In the genomic region with DNA sequence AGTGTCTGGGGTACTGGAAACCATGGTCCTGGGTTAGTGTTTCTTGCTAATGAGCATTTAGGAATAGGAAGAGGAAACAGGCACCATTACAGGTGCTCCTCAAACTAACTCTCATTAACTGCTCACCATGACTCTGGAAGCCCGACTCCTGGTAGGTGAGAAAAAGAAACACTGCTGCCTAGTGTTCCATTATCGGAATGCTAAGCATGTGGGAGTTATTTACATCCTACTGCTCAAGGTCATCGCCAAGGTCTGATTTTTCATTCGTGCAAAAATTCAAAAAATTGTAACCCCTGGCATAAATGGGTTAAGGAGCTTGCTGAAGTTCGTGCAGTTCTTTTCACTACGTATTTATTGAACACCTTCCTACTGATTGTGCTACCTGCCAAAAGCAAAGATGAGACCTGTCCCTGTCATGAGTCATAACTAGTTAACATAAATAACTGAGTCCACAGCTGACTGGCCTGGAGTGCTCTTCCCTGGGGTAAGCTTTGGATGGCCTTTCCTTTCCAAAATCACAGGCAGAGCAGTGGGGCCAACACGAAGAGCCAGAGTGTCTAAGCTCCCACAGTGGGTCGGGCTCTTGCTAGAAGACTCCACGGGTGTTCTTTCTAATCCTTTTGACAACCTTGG, we compare ENCODE assay signal across 2 cellular contexts.
TF ChIP-seq lines count a peak whose summit lies in the region.

No MANE protein-coding gene starts in this region.

TF ChIP-seq in GM23338, 12 proteins besides CTCF, POLR2A, EP300 and RAD21:
- TF ChIP-seq STAT1 (IDR thresholded peaks at IDR 0.05; ENCODE audit: unreplicated experiment) (no peak), ZNF114 (CRISPR knock-in tag; IDR thresholded peaks at IDR 0.05) (no peak), POLR2AphosphoS5 (IDR thresholded peaks at IDR 0.05; ENCODE audit: low read depth) (no peak), ZNF331 (CRISPR knock-in tag; IDR thresholded peaks at IDR 0.05; ENCODE audit: low read depth) (no peak), CREB1 (CRISPR knock-in tag; IDR thresholded peaks at IDR 0.05; ENCODE audit: low read depth) (no peak), EZH2phosphoT487 (IDR thresholded peaks at IDR 0.05; ENCODE audit: unreplicated experiment) (no peak)
- TF ChIP-seq, protein P1, sequence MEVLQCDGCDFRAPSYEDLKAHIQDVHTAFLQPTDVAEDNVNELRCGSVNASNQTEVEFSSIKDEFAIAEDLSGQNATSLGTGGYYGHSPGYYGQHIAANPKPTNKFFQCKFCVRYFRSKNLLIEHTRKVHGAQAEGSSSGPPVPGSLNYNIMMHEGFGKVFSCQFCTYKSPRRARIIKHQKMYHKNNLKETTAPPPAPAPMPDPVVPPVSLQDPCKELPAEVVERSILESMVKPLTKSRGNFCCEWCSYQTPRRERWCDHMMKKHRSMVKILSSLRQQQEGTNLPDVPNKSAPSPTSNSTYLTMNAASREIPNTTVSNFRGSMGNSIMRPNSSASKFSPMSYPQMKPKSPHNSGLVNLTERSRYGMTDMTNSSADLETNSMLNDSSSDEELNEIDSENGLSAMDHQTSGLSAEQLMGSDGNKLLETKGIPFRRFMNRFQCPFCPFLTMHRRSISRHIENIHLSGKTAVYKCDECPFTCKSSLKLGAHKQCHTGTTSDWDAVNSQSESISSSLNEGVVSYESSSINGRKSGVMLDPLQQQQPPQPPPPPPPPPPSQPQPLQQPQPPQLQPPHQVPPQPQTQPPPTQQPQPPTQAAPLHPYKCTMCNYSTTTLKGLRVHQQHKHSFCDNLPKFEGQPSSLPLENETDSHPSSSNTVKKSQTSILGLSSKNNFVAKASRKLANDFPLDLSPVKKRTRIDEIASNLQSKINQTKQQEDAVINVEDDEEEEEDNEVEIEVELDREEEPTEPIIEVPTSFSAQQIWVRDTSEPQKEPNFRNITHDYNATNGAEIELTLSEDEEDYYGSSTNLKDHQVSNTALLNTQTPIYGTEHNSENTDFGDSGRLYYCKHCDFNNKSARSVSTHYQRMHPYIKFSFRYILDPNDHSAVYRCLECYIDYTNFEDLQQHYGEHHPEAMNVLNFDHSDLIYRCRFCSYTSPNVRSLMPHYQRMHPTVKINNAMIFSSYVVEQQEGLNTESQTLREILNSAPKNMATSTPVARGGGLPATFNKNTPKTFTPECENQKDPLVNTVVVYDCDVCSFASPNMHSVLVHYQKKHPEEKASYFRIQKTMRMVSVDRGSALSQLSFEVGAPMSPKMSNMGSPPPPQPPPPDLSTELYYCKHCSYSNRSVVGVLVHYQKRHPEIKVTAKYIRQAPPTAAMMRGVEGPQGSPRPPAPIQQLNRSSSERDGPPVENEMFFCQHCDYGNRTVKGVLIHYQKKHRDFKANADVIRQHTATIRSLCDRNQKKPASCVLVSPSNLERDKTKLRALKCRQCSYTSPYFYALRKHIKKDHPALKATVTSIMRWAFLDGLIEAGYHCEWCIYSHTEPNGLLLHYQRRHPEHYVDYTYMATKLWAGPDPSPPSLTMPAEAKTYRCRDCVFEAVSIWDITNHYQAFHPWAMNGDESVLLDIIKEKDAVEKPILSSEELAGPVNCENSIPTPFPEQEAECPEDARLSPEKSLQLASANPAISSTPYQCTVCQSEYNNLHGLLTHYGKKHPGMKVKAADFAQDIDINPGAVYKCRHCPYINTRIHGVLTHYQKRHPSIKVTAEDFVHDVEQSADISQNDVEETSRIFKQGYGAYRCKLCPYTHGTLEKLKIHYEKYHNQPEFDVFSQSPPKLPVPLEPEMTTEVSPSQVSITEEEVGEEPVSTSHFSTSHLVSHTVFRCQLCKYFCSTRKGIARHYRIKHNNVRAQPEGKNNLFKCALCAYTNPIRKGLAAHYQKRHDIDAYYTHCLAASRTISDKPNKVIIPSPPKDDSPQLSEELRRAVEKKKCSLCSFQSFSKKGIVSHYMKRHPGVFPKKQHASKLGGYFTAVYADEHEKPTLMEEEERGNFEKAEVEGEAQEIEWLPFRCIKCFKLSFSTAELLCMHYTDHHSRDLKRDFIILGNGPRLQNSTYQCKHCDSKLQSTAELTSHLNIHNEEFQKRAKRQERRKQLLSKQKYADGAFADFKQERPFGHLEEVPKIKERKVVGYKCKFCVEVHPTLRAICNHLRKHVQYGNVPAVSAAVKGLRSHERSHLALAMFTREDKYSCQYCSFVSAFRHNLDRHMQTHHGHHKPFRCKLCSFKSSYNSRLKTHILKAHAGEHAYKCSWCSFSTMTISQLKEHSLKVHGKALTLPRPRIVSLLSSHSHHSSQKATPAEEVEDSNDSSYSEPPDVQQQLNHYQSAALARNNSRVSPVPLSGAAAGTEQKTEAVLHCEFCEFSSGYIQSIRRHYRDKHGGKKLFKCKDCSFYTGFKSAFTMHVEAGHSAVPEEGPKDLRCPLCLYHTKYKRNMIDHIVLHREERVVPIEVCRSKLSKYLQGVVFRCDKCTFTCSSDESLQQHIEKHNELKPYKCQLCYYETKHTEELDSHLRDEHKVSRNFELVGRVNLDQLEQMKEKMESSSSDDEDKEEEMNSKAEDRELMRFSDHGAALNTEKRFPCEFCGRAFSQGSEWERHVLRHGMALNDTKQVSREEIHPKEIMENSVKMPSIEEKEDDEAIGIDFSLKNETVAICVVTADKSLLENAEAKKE (CRISPR knock-in tag; IDR thresholded peaks at IDR 0.05), result no peak
- TF ChIP-seq, protein P2, sequence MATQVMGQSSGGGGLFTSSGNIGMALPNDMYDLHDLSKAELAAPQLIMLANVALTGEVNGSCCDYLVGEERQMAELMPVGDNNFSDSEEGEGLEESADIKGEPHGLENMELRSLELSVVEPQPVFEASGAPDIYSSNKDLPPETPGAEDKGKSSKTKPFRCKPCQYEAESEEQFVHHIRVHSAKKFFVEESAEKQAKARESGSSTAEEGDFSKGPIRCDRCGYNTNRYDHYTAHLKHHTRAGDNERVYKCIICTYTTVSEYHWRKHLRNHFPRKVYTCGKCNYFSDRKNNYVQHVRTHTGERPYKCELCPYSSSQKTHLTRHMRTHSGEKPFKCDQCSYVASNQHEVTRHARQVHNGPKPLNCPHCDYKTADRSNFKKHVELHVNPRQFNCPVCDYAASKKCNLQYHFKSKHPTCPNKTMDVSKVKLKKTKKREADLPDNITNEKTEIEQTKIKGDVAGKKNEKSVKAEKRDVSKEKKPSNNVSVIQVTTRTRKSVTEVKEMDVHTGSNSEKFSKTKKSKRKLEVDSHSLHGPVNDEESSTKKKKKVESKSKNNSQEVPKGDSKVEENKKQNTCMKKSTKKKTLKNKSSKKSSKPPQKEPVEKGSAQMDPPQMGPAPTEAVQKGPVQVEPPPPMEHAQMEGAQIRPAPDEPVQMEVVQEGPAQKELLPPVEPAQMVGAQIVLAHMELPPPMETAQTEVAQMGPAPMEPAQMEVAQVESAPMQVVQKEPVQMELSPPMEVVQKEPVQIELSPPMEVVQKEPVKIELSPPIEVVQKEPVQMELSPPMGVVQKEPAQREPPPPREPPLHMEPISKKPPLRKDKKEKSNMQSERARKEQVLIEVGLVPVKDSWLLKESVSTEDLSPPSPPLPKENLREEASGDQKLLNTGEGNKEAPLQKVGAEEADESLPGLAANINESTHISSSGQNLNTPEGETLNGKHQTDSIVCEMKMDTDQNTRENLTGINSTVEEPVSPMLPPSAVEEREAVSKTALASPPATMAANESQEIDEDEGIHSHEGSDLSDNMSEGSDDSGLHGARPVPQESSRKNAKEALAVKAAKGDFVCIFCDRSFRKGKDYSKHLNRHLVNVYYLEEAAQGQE (IDR thresholded peaks at IDR 0.05; ENCODE audit: unreplicated experiment), result no peak

TF ChIP-seq in K562, 482 proteins besides CTCF, POLR2A, EP300 and RAD21:
- TF ChIP-seq, protein P3, sequence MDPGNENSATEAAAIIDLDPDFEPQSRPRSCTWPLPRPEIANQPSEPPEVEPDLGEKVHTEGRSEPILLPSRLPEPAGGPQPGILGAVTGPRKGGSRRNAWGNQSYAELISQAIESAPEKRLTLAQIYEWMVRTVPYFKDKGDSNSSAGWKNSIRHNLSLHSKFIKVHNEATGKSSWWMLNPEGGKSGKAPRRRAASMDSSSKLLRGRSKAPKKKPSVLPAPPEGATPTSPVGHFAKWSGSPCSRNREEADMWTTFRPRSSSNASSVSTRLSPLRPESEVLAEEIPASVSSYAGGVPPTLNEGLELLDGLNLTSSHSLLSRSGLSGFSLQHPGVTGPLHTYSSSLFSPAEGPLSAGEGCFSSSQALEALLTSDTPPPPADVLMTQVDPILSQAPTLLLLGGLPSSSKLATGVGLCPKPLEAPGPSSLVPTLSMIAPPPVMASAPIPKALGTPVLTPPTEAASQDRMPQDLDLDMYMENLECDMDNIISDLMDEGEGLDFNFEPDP (CRISPR knock-in tag; IDR thresholded peaks at IDR 0.05), result no peak
- TF ChIP-seq ZNF274 (IDR thresholded peaks at IDR 0.05; ENCODE audit: borderline replicate concordance, low read depth, low read length) (no peak), PHF20 (IDR thresholded peaks at IDR 0.05; ENCODE audit: partially characterized antibody) (no peak), MECOM (CRISPR knock-in tag; IDR thresholded peaks at IDR 0.05) (no peak)
- TF ChIP-seq, protein P4, sequence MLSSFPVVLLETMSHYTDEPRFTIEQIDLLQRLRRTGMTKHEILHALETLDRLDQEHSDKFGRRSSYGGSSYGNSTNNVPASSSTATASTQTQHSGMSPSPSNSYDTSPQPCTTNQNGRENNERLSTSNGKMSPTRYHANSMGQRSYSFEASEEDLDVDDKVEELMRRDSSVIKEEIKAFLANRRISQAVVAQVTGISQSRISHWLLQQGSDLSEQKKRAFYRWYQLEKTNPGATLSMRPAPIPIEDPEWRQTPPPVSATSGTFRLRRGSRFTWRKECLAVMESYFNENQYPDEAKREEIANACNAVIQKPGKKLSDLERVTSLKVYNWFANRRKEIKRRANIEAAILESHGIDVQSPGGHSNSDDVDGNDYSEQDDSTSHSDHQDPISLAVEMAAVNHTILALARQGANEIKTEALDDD (IDR thresholded peaks at IDR 0.05), result peak; percentile 34; the same call in 1 of the 2 replicates
